Comparison of ENCODE assay signal across 12 cellular contexts in the genomic region with DNA sequence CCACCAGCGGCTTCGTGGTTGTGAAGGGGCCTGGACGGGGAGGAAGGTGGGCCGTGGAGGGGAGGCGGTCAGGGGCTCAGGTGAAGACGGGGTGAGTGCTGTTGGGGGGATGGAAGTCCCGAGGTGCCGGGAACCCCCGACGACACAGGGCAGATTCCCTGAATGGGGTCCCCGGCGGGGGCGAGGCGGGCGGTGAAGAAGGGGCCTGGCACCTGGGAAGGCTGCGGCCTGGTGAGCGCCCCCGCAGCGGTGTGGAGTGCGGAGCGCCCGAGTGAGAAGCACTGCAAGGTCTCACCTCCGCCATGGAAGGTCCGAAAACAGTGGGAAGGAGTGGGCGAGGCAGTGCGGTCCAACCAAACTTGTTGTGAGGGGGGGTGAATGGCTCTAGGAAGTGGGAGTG. TPM values are rescaled to one million over a fixed set of nuclear protein-coding genes. Genes with fewer than 3 reads are reported as not detected.
"Had no signal": no experiment of that assay in that cellular context is flagged by ENCODE, and none has a peak within 500 bp of the region (broad histone marks: within the 10 kb centered on the region; RNA-seq: fewer than 3 reads in every experiment).

No MANE protein-coding gene starts in this region.

RNA-seq across cellular contexts. Expression of a gene that starts 0.5 kb away (rescaled TPM):
- total RNA-seq: activated B cell treated with CpG ODN at 0.5 μM for 24 hours; activated CD4-positive, alpha-beta memory T cell treated with anti-CD3 and anti-CD28 coated beads, Interleukin-2, amount 10 ng/mL, durations not matched to agents 7 days and 5 days; activated CD8-positive, alpha-beta memory T cell treated with anti-CD3 and anti-CD28 coated beads for 36 hours; activated naive CD8-positive, alpha-beta T cell treated with anti-CD3 and anti-CD28 coated beads for 36 hours; activated T-cell treated with anti-CD3 and anti-CD28 coated beads, Interleukin-2, amount 50 U/mL, for 72 hours; aorta; LHCN-M2; NCI-H460; T-cell; T-helper 17 cell had no signal
- polyA plus RNA-seq: aorta had no signal

RNA-seq across cellular contexts. Expression of a gene that starts 10.0 kb away (rescaled TPM):
- total RNA-seq: activated B cell treated with CpG ODN at 0.5 μM for 24 hours; activated CD4-positive, alpha-beta memory T cell treated with anti-CD3 and anti-CD28 coated beads, Interleukin-2, amount 10 ng/mL, durations not matched to agents 7 days and 5 days; activated CD8-positive, alpha-beta memory T cell treated with anti-CD3 and anti-CD28 coated beads for 36 hours; activated naive CD8-positive, alpha-beta T cell treated with anti-CD3 and anti-CD28 coated beads for 36 hours; activated T-cell treated with anti-CD3 and anti-CD28 coated beads, Interleukin-2, amount 50 U/mL, for 72 hours; aorta; LHCN-M2; NCI-H460; RPMI7951; T-cell; T-helper 17 cell had no signal
- polyA plus RNA-seq: aorta had no signal

RNA-seq across cellular contexts. Expression of a gene that starts 28.4 kb away (rescaled TPM):
- total RNA-seq: activated B cell treated with CpG ODN at 0.5 μM for 24 hours; activated CD4-positive, alpha-beta memory T cell treated with anti-CD3 and anti-CD28 coated beads, Interleukin-2, amount 10 ng/mL, durations not matched to agents 7 days and 5 days; activated CD8-positive, alpha-beta memory T cell treated with anti-CD3 and anti-CD28 coated beads for 36 hours; activated naive CD8-positive, alpha-beta T cell treated with anti-CD3 and anti-CD28 coated beads for 36 hours; activated T-cell treated with anti-CD3 and anti-CD28 coated beads, Interleukin-2, amount 50 U/mL, for 72 hours; aorta; LHCN-M2; NCI-H460; RPMI7951; SK-MEL-5; T-helper 17 cell had no signal
- polyA plus RNA-seq: aorta had no signal
